18 cellular contexts compared by ENCODE assay signal in the genomic region with DNA sequence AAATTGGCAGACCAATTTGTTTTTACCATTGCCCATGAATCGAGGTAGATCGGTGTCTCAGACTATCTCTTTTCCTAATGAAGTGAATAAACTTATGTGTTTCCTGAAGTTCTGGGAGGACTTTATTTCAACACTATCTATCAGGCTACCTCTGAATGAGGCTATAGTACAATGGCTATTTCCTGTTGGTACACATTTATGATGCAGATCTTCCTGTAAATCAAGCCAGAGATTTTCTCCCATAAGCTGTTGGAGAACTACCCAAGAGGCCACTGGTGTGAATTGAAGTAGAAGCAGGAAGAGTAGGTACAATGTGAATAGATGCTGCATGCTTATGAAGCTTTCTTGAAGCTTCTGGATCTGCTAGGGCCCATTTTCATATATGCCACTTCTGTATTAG.
"Had no signal": no experiment of that assay in that cellular context is flagged by ENCODE, and none has a peak within 500 bp of the region (broad histone marks: within the 10 kb centered on the region; RNA-seq: fewer than 3 reads in every experiment).

No MANE protein-coding gene starts in this region.

- H3K27me3 Mint-ChIP-seq: stimulated activated naive B cell treated with anti-CD40 and anti-IgM and Interleukin-4, amounts not matched to agents 10 μg/mL and 1 μg/mL and 100 μg/mL, for 72 hours had no signal

- H3K4me1 Mint-ChIP-seq: nephron; stimulated activated naive B cell treated with anti-CD40 and anti-IgM and Interleukin-4, amounts not matched to agents 10 μg/mL and 1 μg/mL and 100 μg/mL, for 72 hours had no signal

- H3K9me3 Mint-ChIP-seq: activated T-helper 1 cell treated with anti-CD3 and anti-CD28 coated beads, Interleukin-12 subunit alpha, Interleukin-12 subunit beta, Interleukin-2, Interleukin-4 antibody, amounts not matched to agents 30 ng/mL and 10 ng/mL and 1 ng/mL, durations not matched to agents 14 hours and 24 hours and 36 hours; nephron; stimulated activated naive B cell treated with anti-CD40 and anti-IgM and Interleukin-4, amounts not matched to agents 10 μg/mL and 1 μg/mL and 100 μg/mL, for 72 hours; WTC11 had no signal

- ATAC-seq: left cardiac atrium; psoas muscle; sciatic nerve; stimulated activated naive B cell treated with anti-CD40 and anti-IgM and Interleukin-4, amounts not matched to agents 10 μg/mL and 1 μg/mL and 100 μg/mL, for 72 hours; WTC11 had no signal

- H3K4me3 ChIP-seq: dorsolateral prefrontal cortex, esophagus muscularis mucosa, psoas muscle, SJCRH30, upper lobe of left lung had no signal

- H3K36me3 Mint-ChIP-seq: stimulated activated naive B cell treated with anti-CD40 and anti-IgM and Interleukin-4, amounts not matched to agents 10 μg/mL and 1 μg/mL and 100 μg/mL, for 72 hours; WTC11 had no signal

- H3K4me3 Mint-ChIP-seq: activated T-helper 1 cell treated with anti-CD3 and anti-CD28 coated beads, Interleukin-12 subunit alpha, Interleukin-12 subunit beta, Interleukin-2, Interleukin-4 antibody, amounts not matched to agents 30 ng/mL and 10 ng/mL and 1 ng/mL, durations not matched to agents 14 hours and 24 hours and 36 hours; nephron; stimulated activated naive B cell treated with anti-CD40 and anti-IgM and Interleukin-4, amounts not matched to agents 10 μg/mL and 1 μg/mL and 100 μg/mL, for 72 hours; WTC11 had no signal

- H3K27ac Mint-ChIP-seq: activated T-helper 1 cell treated with anti-CD3 and anti-CD28 coated beads, Interleukin-12 subunit alpha, Interleukin-12 subunit beta, Interleukin-2, Interleukin-4 antibody, amounts not matched to agents 30 ng/mL and 10 ng/mL and 1 ng/mL, durations not matched to agents 14 hours and 24 hours and 36 hours; nephron; stimulated activated naive B cell treated with anti-CD40 and anti-IgM and Interleukin-4, amounts not matched to agents 10 μg/mL and 1 μg/mL and 100 μg/mL, for 72 hours; WTC11 had no signal

- DNase-seq: activated naive CD4-positive, alpha-beta T cell treated with anti-CD3 and anti-CD28 coated beads, Interleukin-2, amount 50 U/mL, for 16 hours; aorta; dorsolateral prefrontal cortex; foreskin fibroblast; glutamatergic neuron; left cardiac atrium; occipital lobe; psoas muscle; SJCRH30; stimulated activated CD4-positive, alpha-beta T cell treated with anti-CD3 and anti-CD28 coated beads, Interleukin-2, amount 100 ng/mL, for 24 hours; stimulated activated naive B cell treated with anti-CD40 and anti-IgM and Interleukin-4, amounts not matched to agents 10 μg/mL and 1 μg/mL and 100 μg/mL, for 72 hours; SW 1271; upper lobe of left lung had no signal
